Comparison of ENCODE assay signal across 8 cellular contexts in the genomic region with DNA sequence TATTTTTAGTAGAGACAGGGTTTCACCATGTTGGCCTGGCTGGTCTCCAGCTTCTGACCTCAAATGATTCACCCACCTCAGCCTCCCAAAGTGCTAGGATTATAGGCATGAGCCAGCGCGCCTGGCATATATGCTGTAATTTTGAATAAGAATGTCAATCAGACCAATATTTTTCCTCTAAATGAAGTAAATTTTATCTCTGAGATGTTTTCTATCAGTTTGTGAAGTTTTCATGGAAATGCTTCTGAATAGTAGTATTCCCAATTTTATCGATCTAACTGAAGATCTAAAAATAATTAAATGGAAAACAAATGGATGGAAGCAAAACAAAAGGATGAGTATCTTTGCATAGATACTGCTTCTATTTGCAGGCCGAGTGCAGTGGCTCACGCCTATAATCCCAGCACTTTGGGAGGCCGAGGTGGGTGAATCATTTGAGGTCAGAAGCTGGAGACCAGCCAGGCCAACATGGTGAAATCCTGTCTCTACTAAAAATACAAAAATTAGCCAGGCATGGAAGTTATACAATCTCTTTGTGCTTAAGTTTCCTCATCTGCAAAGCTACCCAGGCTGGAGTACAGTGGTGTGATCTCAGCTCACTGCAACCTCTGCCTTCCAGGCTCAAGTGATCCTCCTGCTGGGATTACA.
DNase-seq lines count a peak whose midpoint lies in the region; ATAC-seq and TF ChIP-seq lines count a peak whose summit lies in the region.
"Not testable (repeated sequence)": the region's sequence is repeated elsewhere in the genome, so short reads cannot be mapped to it uniquely, and the experiment has no call there.

No MANE protein-coding gene starts in this region.

- not testable (repeated sequence) for TF ChIP-seq POLR2A in HCT116 (IDR thresholded peaks at IDR 0.05; ENCODE audit: borderline replicate concordance, extremely low read depth, insufficient read depth, insufficient read length)

- BruUV-seq in HCT116 (replicated peaks; lab: Mats Ljungman, UMichigan): not testable (repeated sequence)

- peak overlapping the region; percentile 58 for H3K4me2 ChIP-seq in HCT116 (ENCODE audit: low read length)

- H3K9ac ChIP-seq in HCT116 (ENCODE audit: low read length): peak overlapping the region; percentile 34; the same call in 1 of the 2 replicates

- intact Hi-C loops in HCT116 (cut with micrococcal nuclease): not testable (repeated sequence)

- ATAC-seq in HCT116 (peak; percentile 80), esophagus mucosa (peak; percentile 77)

- H3K27ac ChIP-seq in HCT116 (ENCODE audit: low read depth, low read length): peak overlapping the region; percentile 62

- not testable (repeated sequence) for H3K9me3 ChIP-seq in HCT116 (ENCODE audit: control insufficient read depth in 1 of 2, insufficient read depth in 1 of 2, low read depth in 1 of 2, low read length in 2 of 2)

- not testable (repeated sequence) for H3K9me2 ChIP-seq in HCT116 (ENCODE audit: insufficient read depth)

- not testable (repeated sequence) for TF ChIP-seq RAD21 in HCT116 (IDR thresholded peaks at IDR 0.05; ENCODE audit: low read depth)

- not testable (repeated sequence) for H3K79me2 ChIP-seq in HCT116 (ENCODE audit: insufficient read depth, low read length)

- H3K36me3 ChIP-seq in BJ (ENCODE audit: control insufficient read depth, insufficient read depth, low read length); HCT116 (ENCODE audit: control insufficient read depth in 1 of 2, insufficient read depth in 2 of 2, low read length in 2 of 2): not testable (repeated sequence)

- H3K4me3 ChIP-seq in BJ (ENCODE audit: low read depth, low read length): not testable (repeated sequence)
- H3K4me3 ChIP-seq in HCT116 (replicated peaks in 1 of 2; ENCODE audit: low read depth in 1 of 2, low read length in 2 of 2): peak overlapping the region in 1 of 2 experiments; percentile 31; a peak in 1 of 4 replicates

- not testable (repeated sequence) for TF ChIP-seq CTCF in BJ (IDR thresholded peaks at IDR 0.05; ENCODE audit: insufficient read depth, low read depth, low read length); HCT116 (IDR thresholded peaks at IDR 0.05 in 2 of 3, conservative IDR thresholded peaks at IDR 0.05 in 1 of 3; ENCODE audit: borderline replicate concordance in 1 of 3, insufficient read depth in 1 of 3, low read depth in 2 of 3, low read length in 2 of 3)

- H2AFZ ChIP-seq in HCT116 (ENCODE audit: low read depth, low read length, poor library complexity, severe bottlenecking): peak overlapping the region; percentile 88

- H3K27me3 ChIP-seq in BJ (ENCODE audit: control insufficient read depth, insufficient read depth, low read length); HCT116 (ENCODE audit: insufficient read depth, low read length): not testable (repeated sequence)

- RAD21 ChIA-PET in HCT116 (lab: Charles Lee; ENCODE audit: low non-redundant PET in 1 of 2, low total read pairs in 2 of 2, uncharacterized antibody in 2 of 2, unreplicated experiment in 2 of 2): not testable (repeated sequence)

- CTCF ChIA-PET in BJ (lab: Yijun Ruan, JAX): interaction anchor here (1.1 kb wide), 1 partner anchor 23 kb away, joined by 3 read pairs; no protein-coding TSS in a partner anchor
- CTCF ChIA-PET in HCT116 (lab: Charles Lee): not testable (repeated sequence)

- H4K20me1 ChIP-seq in HCT116 (ENCODE audit: insufficient read depth): not testable (repeated sequence)

- POLR2A ChIA-PET in BJ (lab: Charles Lee): not testable (repeated sequence)
- POLR2A ChIA-PET in HCT116 (lab: Charles Lee): interaction anchor here (1.7 kb wide), 1 partner anchor 103 kb away, joined by 5 read pairs; no protein-coding TSS in a partner anchor

- H3K4me1 ChIP-seq in HCT116 (ENCODE audit: control insufficient read depth in 1 of 2, insufficient read depth in 2 of 2, low read length in 2 of 2): peaks cover 6 to 32% of the 10 kb centered on the region in 2 experiments

- DNase-seq in BJ (ENCODE audit: low read depth) (peak; percentile 24), MV-4-11 (lab: John Stamatoyannopoulos, UW) (peak; percentile 78), SIG-M5 treated with dmso at 0.1 percent for 504 hours (lab: John Stamatoyannopoulos, UW; ENCODE audit: unreplicated experiment) (peak; percentile 60), amniotic epithelial cell (ENCODE audit: low read depth) (peak; percentile 79), kidney tubule cell (ENCODE audit: low spot score) (peak; percentile 84), stromal cell of bone marrow (ENCODE audit: low read depth) (peak; percentile 54)
- not testable (repeated sequence) for DNase-seq in HCT116 (ENCODE audit: low read depth, low spot score)

TF ChIP-seq in HCT116, 20 proteins besides CTCF, POLR2A, EP300 and RAD21:
- TF ChIP-seq CEBPB (IDR thresholded peaks at IDR 0.05; ENCODE audit: low read depth): peak; percentile 53; the same call in 1 of the 2 replicates
- TF ChIP-seq SRF (IDR thresholded peaks at IDR 0.05; ENCODE audit: low read depth): peak; percentile 21; the same call in 1 of the 2 replicates
- peak; percentile 53; the same call in 1 of the 2 replicates for TF ChIP-seq MAX (IDR thresholded peaks at IDR 0.05)
- peak; percentile 18; the same call in 1 of the 2 replicates for TF ChIP-seq POLR2AphosphoS5 (IDR thresholded peaks at IDR 0.05; ENCODE audit: low read depth, low read length)
- TF ChIP-seq SIN3A (IDR thresholded peaks at IDR 0.05; ENCODE audit: low read depth): 0 out of 2 replicates have a peak, but pooled peaks have one; percentile 23
- TF ChIP-seq JUND (IDR thresholded peaks at IDR 0.05): peak; percentile 57
- peak; percentile 45; the same call in 1 of the 2 replicates for TF ChIP-seq FOSL1 (IDR thresholded peaks at IDR 0.05; ENCODE audit: low read depth)
